ENCODE assay signal across 18 cellular contexts in the genomic region with DNA sequence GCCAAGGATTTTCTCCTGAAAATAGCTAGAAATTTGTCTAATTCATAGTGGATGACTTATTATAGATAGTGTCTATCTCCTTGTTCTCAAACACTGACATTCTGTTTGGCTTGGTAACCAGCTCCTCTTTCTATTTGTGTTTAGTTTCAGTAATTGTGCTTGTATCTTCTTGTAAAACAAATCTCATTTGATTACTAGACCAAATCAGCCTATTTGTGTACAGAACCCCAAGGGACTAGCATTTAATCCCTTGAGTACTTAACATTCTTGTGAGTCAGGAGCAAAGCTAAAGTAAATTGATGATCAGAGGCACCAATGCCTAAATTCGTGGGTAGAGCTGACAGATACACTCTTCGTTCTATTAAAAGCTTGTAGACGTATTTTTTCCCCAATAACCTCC.
A peak's percentile ranks its signal among the peaks of the same experiment; 100 is the strongest.
DNase-seq lines count a peak whose midpoint lies in the region; ATAC-seq, FAIRE-seq and TF ChIP-seq lines count a peak whose summit lies in the region.
"Had no signal": no experiment of that assay in that cellular context is flagged by ENCODE, and none has a peak within 500 bp of the region (broad histone marks: within the 10 kb centered on the region; RNA-seq: fewer than 3 reads in every experiment).

No MANE protein-coding gene starts in this region.

- DNase-seq in D721Med (ENCODE audit: insufficient read length, low spot score) = no peak
- peak; percentile 33 for DNase-seq in NCI-H1436 treated with DMSO at 0.1 percent for 48 hours (lab: John Stamatoyannopoulos, UW)
- peak; percentile 52 for DNase-seq in neural progenitor cell (ENCODE audit: low spot score)
- DNase-seq in activated CD8-positive, alpha-beta T cell treated with anti-CD3 and anti-CD28 coated beads for 36 hours = no peak
- no peak for DNase-seq in left cardiac atrium
- DNase-seq in NAMALWA (ENCODE audit: low spot score) = no peak
- DNase-seq: Calu3; CD4-positive, alpha-beta T cell; GDM1; H9; NCI-H1092 treated with DMSO at 0.1 percent for 48 hours; NCI-H1930; NCI-H774; PC-9 had no signal

- TF ChIP-seq CTCF in D721Med (IDR thresholded peaks at IDR 0.05; ENCODE audit: insufficient read depth, missing control alignments) (no peak), SU-DHL-6 (IDR thresholded peaks at IDR 0.05; ENCODE audit: insufficient read depth, low read length, poor library complexity, severe bottlenecking) (no peak), neural progenitor cell (IDR thresholded peaks at IDR 0.05) (no peak)
- no peak for TF ChIP-seq CTCF in activated CD8-positive, alpha-beta T cell treated with anti-CD3 and anti-CD28 coated beads for 36 hours (IDR thresholded peaks at IDR 0.05)

- H3K9ac ChIP-seq in SU-DHL-6 (ENCODE audit: low read length) = no peak overlapping the region
- H3K9ac ChIP-seq in neural progenitor cell = no peak overlapping the region

- H2AFZ ChIP-seq in SU-DHL-6 (ENCODE audit: low read depth, low read length, severe bottlenecking) (peak overlapping the region; percentile 61), neural progenitor cell (replicated peaks) (no peak overlapping the region)
- H2AFZ ChIP-seq: PC-9 had no signal

- FAIRE-seq in D721Med (lab: Jason Lieb, UNC) = peak; percentile 96
- FAIRE-seq: GM19239 had no signal

- no peak for ATAC-seq in activated CD8-positive, alpha-beta T cell treated with anti-CD3 and anti-CD28 coated beads for 36 hours
- ATAC-seq in left cardiac atrium = no peak

- H3K9me3 Mint-ChIP-seq in neural progenitor cell = peaks cover 7% of the 10 kb centered on the region
- H3K9me3 Mint-ChIP-seq in activated CD8-positive, alpha-beta T cell treated with anti-CD3 and anti-CD28 coated beads for 36 hours = peaks cover 18% of the 10 kb centered on the region

- H3K79me2 ChIP-seq in SU-DHL-6 (ENCODE audit: insufficient read depth, low read length) (no peaks in the 10 kb centered on the region), neural progenitor cell (ENCODE audit: low read depth) (no peaks in the 10 kb centered on the region)

- no peaks in the 10 kb centered on the region for H3K27me3 Mint-ChIP-seq in neural progenitor cell (ENCODE audit: insufficient read depth, low read depth)
- no peaks in the 10 kb centered on the region for H3K27me3 Mint-ChIP-seq in activated CD8-positive, alpha-beta T cell treated with anti-CD3 and anti-CD28 coated beads for 36 hours
- H3K27me3 Mint-ChIP-seq: B cell; CD4-positive, alpha-beta T cell had no signal

- H3K27me3 ChIP-seq in SU-DHL-6 (ENCODE audit: low read length) (no peaks in the 10 kb centered on the region), neural progenitor cell (no peaks in the 10 kb centered on the region)
- H3K27me3 ChIP-seq: SJSA1 had no signal

- H3K4me3 ChIP-seq in SU-DHL-6 (ENCODE audit: insufficient read depth, low read length, poor library complexity, severe bottlenecking) = no peak overlapping the region
- no peak overlapping the region for H3K4me3 ChIP-seq in neural progenitor cell
- H3K4me3 ChIP-seq: PC-9, SJSA1 had no signal

- H3K9me2 ChIP-seq in SU-DHL-6 (replicated peaks; ENCODE audit: insufficient read depth, low read length) = no peaks in the 10 kb centered on the region

- CTCF ChIA-PET in activated CD8-positive, alpha-beta T cell treated with anti-CD3 and anti-CD28 coated beads for 36 hours (lab: Charles Lee) = no interaction called here

- H3K36me3 ChIP-seq in SU-DHL-6 (ENCODE audit: low read length) = no peaks in the 10 kb centered on the region
- H3K36me3 ChIP-seq in neural progenitor cell = no peaks in the 10 kb centered on the region
- H3K36me3 ChIP-seq: SJSA1 had no signal

- intact Hi-C loops in activated CD8-positive, alpha-beta T cell treated with anti-CD3 and anti-CD28 coated beads for 36 hours (cut with micrococcal nuclease) = no loop called here
- intact Hi-C loops in left cardiac atrium (cut with DNase I) = no loop called here

- H3K4me3 Mint-ChIP-seq in neural progenitor cell = no peak overlapping the region
- H3K4me3 Mint-ChIP-seq in activated CD8-positive, alpha-beta T cell treated with anti-CD3 and anti-CD28 coated beads for 36 hours = no peak overlapping the region
- H3K4me3 Mint-ChIP-seq: B cell; CD4-positive, alpha-beta T cell; H9 had no signal

- POLR2A ChIA-PET in activated CD8-positive, alpha-beta T cell treated with anti-CD3 and anti-CD28 coated beads for 36 hours (lab: Charles Lee) = no interaction called here

- peaks cover 15% of the 10 kb centered on the region for H3K4me1 ChIP-seq in neural progenitor cell
- H3K4me1 ChIP-seq: SJSA1 had no signal

- H3K27ac ChIP-seq in SU-DHL-6 (ENCODE audit: low read depth, low read length) (no peak overlapping the region), neural progenitor cell (no peak overlapping the region)
- H3K27ac ChIP-seq: PC-9, SJSA1 had no signal

- no peaks in the 10 kb centered on the region for H3F3A ChIP-seq in SU-DHL-6 (ENCODE audit: insufficient read depth)
- H3F3A ChIP-seq in neural progenitor cell (ENCODE audit: low read depth) = no peaks in the 10 kb centered on the region

- no peak overlapping the region for H3K27ac Mint-ChIP-seq in neural progenitor cell
- no peak overlapping the region for H3K27ac Mint-ChIP-seq in activated CD8-positive, alpha-beta T cell treated with anti-CD3 and anti-CD28 coated beads for 36 hours
- H3K27ac Mint-ChIP-seq: B cell; CD4-positive, alpha-beta T cell had no signal

- H3K36me3 Mint-ChIP-seq in neural progenitor cell = no peaks in the 10 kb centered on the region
- no peaks in the 10 kb centered on the region for H3K36me3 Mint-ChIP-seq in activated CD8-positive, alpha-beta T cell treated with anti-CD3 and anti-CD28 coated beads for 36 hours (ENCODE audit: low read depth)

- peaks cover 4% of the 10 kb centered on the region; the same call in 1 of the 2 replicates for H3K9me3 ChIP-seq in SU-DHL-6 (ENCODE audit: insufficient read depth, low read length)
- no peaks in the 10 kb centered on the region for H3K9me3 ChIP-seq in neural progenitor cell (ENCODE audit: low read depth)
- H3K9me3 ChIP-seq: SJSA1 had no signal

- H4K20me1 ChIP-seq in SU-DHL-6 (ENCODE audit: low read depth, low read length) (no peaks in the 10 kb centered on the region), neural progenitor cell (ENCODE audit: low read depth) (no peaks in the 10 kb centered on the region)

- H3K4me1 Mint-ChIP-seq in neural progenitor cell = peaks cover 5% of the 10 kb centered on the region
- no peaks in the 10 kb centered on the region for H3K4me1 Mint-ChIP-seq in activated CD8-positive, alpha-beta T cell treated with anti-CD3 and anti-CD28 coated beads for 36 hours (ENCODE audit: low read depth)
- H3K4me1 Mint-ChIP-seq: B cell, H9 had no signal

- H3K4me2 ChIP-seq in SU-DHL-6 (ENCODE audit: low read depth, low read length, poor library complexity, severe bottlenecking) = no peak overlapping the region
- H3K4me2 ChIP-seq in neural progenitor cell = peak overlapping the region; percentile 46
- H3K4me2 ChIP-seq: PC-9 had no signal

Comparison
In these comparisons a context has a peak if more than half of its experiments do, and no peak if none do; other contexts are left out.
1. DNase-seq: peak in NCI-H1436 treated with DMSO at 0.1 percent for 48 hours (single experiment) and neural progenitor cell (single experiment); none in D721Med (single experiment), activated CD8-positive, alpha-beta T cell treated with anti-CD3 and anti-CD28 coated beads for 36 hours (single experiment), left cardiac atrium (single experiment) and NAMALWA (single experiment).